Comparison of ENCODE assay signal across 20 cellular contexts in genomic region chr14:102252834-102253801, GRCh38. TPM values are rescaled to one million over a fixed set of nuclear protein-coding genes. Genes with fewer than 3 reads are reported as not detected.
DNase-seq lines count a peak whose midpoint lies in the region; ATAC-seq, FAIRE-seq and TF ChIP-seq lines count a peak whose summit lies in the region.
"Had no signal": no experiment of that assay in that cellular context is flagged by ENCODE, and none has a peak within 500 bp of the region (broad histone marks: within the 10 kb centered on the region; RNA-seq: fewer than 3 reads in every experiment).

No MANE protein-coding gene starts in this region.

- no peak overlapping the region for H3K9ac ChIP-seq in neuronal stem cell (ENCODE audit: low read depth, low read length, poor library complexity)

- no peak overlapping the region for H2BK5ac ChIP-seq in neuronal stem cell (ENCODE audit: low read length)

- H3K4ac ChIP-seq in neuronal stem cell (ENCODE audit: low read length), result no peak overlapping the region

- no peak overlapping the region for H3K18ac ChIP-seq in neuronal stem cell (ENCODE audit: low read length)

- DNase-seq in adrenal gland, result peak; percentile 65 to 90 (median 83)
- no peak for DNase-seq in bronchial epithelial cell (ENCODE audit: low read depth)
- DNase-seq in left ventricle myocardium inferior, result peak; percentile 45
- DNase-seq in myocyte (ENCODE audit: low read depth), result peak; percentile 15
- no peak for DNase-seq in HPDE6-E6E7 (ENCODE audit: extremely low spot score)
- DNase-seq in neuronal stem cell (ENCODE audit: low spot score), result no peak
- DNase-seq: CD4-positive, CD25-positive, alpha-beta regulatory T cell; COR-L47; DMS79; H7; KG1; NCI-H1092; NCI-H2029 treated with DMSO at 0.1 percent for 48 hours; NCI-H226; NCI-H524; NCI-H82 had no signal

- H2BK15ac ChIP-seq in neuronal stem cell (ENCODE audit: low read length), result no peak overlapping the region

- H4K8ac ChIP-seq in neuronal stem cell (ENCODE audit: low read depth, low read length), result no peak overlapping the region

- no peak overlapping the region for H4K91ac ChIP-seq in neuronal stem cell (ENCODE audit: low read depth, low read length, poor library complexity)

- H3K4me2 ChIP-seq in neuronal stem cell (ENCODE audit: insufficient read depth, low read length, poor library complexity, severe bottlenecking), result no peak overlapping the region

- H3K4me3 ChIP-seq in adrenal gland (no peak overlapping the region), bronchial epithelial cell (ENCODE audit: low read depth, low read length) (no peak overlapping the region), left ventricle myocardium inferior (no peak overlapping the region), neuronal stem cell (ENCODE audit: low read length in 2 of 2) (no peak overlapping the region)
- H3K4me3 ChIP-seq: SJSA1 had no signal

- H2AK5ac ChIP-seq in neuronal stem cell (ENCODE audit: low read depth, low read length), result no peak overlapping the region

- H3K79me1 ChIP-seq in neuronal stem cell (ENCODE audit: low read depth, low read length), result peaks cover 2% of the 10 kb centered on the region

- intact Hi-C loops in adrenal gland (cut with DNase I) (no loop called here), left ventricle myocardium inferior (cut with micrococcal nuclease) (no loop called here)

- no peak for TF ChIP-seq CTCF in adrenal gland (IDR thresholded peaks at IDR 0.05)
- no peak for TF ChIP-seq CTCF in bronchial epithelial cell (IDR thresholded peaks at IDR 0.05; ENCODE audit: insufficient read depth, low read length, severe bottlenecking)
- TF ChIP-seq CTCF in left ventricle myocardium inferior (IDR thresholded peaks at IDR 0.05; ENCODE audit: borderline replicate concordance), result no peak

- peak; percentile 95 for FAIRE-seq in bronchial epithelial cell (lab: Jason Lieb, UNC)
- FAIRE-seq: GM19239 had no signal

- H3K27me3 ChIP-seq in adrenal gland (no peaks in the 10 kb centered on the region), bronchial epithelial cell (ENCODE audit: control insufficient read depth, insufficient read depth, low read length) (no peaks in the 10 kb centered on the region), left ventricle myocardium inferior (ENCODE audit: low read depth) (no peaks in the 10 kb centered on the region), neuronal stem cell (ENCODE audit: control insufficient read depth in 3 of 3, insufficient read depth in 3 of 3, low read depth in 1 of 3, low read length in 3 of 3) (no peaks in the 10 kb centered on the region)
- H3K27me3 ChIP-seq: SJSA1 had no signal

- no peak overlapping the region for H2BK12ac ChIP-seq in neuronal stem cell (ENCODE audit: low read length)

- H3K14ac ChIP-seq in neuronal stem cell (ENCODE audit: low read length), result no peak overlapping the region

- H3K23ac ChIP-seq in neuronal stem cell (ENCODE audit: low read depth, low read length, poor library complexity), result no peak overlapping the region

- H3K36me3 ChIP-seq in adrenal gland (replicated peaks in 1 of 2) (no peaks in the 10 kb centered on the region), bronchial epithelial cell (ENCODE audit: control insufficient read depth, insufficient read depth, low read length) (peaks cover 6% of the 10 kb centered on the region), left ventricle myocardium inferior (peaks cover 6% of the 10 kb centered on the region), neuronal stem cell (replicated peaks in 1 of 2; ENCODE audit: control insufficient read depth in 2 of 2, insufficient read depth in 2 of 2, low read length in 2 of 2) (peaks cover 0 to 4% of the 10 kb centered on the region in 2 donors)
- H3K36me3 ChIP-seq: SJSA1 had no signal

- WGBS in adrenal gland, 4 donors, result 56 to 70% (median 60%) methylated on average over 20 to 21 of the region's 21 CpGs
- WGBS in neuronal stem cell (ENCODE audit: extremely low coverage in 2 of 2, insufficient read length in 2 of 2, insufficient replicate concordance in 1 of 2), 2 donors, result no CpG with 5 or more reads among the region's 21 CpGs

- H3K4me1 ChIP-seq in adrenal gland (replicated peaks in 1 of 2), result no peaks in the 10 kb centered on the region
- peaks cover 10% of the 10 kb centered on the region for H3K4me1 ChIP-seq in left ventricle myocardium inferior
- H3K4me1 ChIP-seq in neuronal stem cell (ENCODE audit: control insufficient read depth in 2 of 2, insufficient read depth in 1 of 2, low read depth in 1 of 2, low read length in 2 of 2), result peaks cover 0 to 1% of the 10 kb centered on the region in 2 donors
- H3K4me1 ChIP-seq: SJSA1 had no signal

- H2BK120ac ChIP-seq in neuronal stem cell (ENCODE audit: low read depth, low read length), result no peak overlapping the region

- ATAC-seq in GM21737 (IDR thresholded peaks at IDR 0.05; ENCODE audit: unreplicated experiment), result no peak
- ATAC-seq: Panc1 had no signal

- H3K27ac ChIP-seq in adrenal gland, result peak overlapping the region in 4 of 5 donors; percentile 25 to 83 (median 52)
- H3K27ac ChIP-seq in left ventricle myocardium inferior (replicated peaks), result peak overlapping the region; percentile 77
- no peak overlapping the region for H3K27ac ChIP-seq in neuronal stem cell (replicated peaks; ENCODE audit: low read length)
- H3K27ac ChIP-seq: SJSA1 had no signal

- H3K9me3 ChIP-seq in adrenal gland (replicated peaks in 1 of 3), result no peaks in the 10 kb centered on the region
- H3K9me3 ChIP-seq in left ventricle myocardium inferior (replicated peaks), result no peaks in the 10 kb centered on the region
- no peaks in the 10 kb centered on the region for H3K9me3 ChIP-seq in neuronal stem cell (replicated peaks in 1 of 2; ENCODE audit: control insufficient read depth in 2 of 2, insufficient read depth in 1 of 2, low read depth in 1 of 2, low read length in 2 of 2)
- H3K9me3 ChIP-seq: SJSA1 had no signal

- peak in 1 of 2 donors; percentile 28 for TF ChIP-seq POLR2A in adrenal gland (IDR thresholded peaks at IDR 0.05)

- no peak overlapping the region for H2AFZ ChIP-seq in neuronal stem cell (ENCODE audit: low read length)

RNA-seq across cellular contexts. Expression of gene MOK, which starts 51.8 kb away (rescaled TPM):
- total RNA-seq in adrenal gland (10 to 100 TPM; 10.1 to 33.1 (median 16.4) TPM), bronchial epithelial cell (3.2 and 4.0 TPM in 2 replicates), left ventricle myocardium inferior (12.2 TPM), myocyte (24.5 and 45.6 TPM in 2 replicates)
- 10 to 100 TPM; 15.4 to 54.4 (median 38.5) TPM for polyA plus RNA-seq in adrenal gland
- polyA plus RNA-seq in myocyte (2012), result 24.7 TPM
- polyA plus RNA-seq in neuronal stem cell (2013, experiment 1 of 2), result 9.5 TPM
- polyA plus RNA-seq in neuronal stem cell (2013, experiment 2 of 2), result 9.4 TPM

Comparison
In these comparisons a context has a peak if more than half of its experiments do, and no peak if none do; other contexts are left out.
1. DNase-seq: peak in adrenal gland (7 of 7), left ventricle myocardium inferior (single experiment) and myocyte (single experiment); none in bronchial epithelial cell (single experiment), HPDE6-E6E7 (single experiment) and neuronal stem cell (single experiment).